Comparison of ENCODE assay signal across 2 cellular contexts in the genomic region with DNA sequence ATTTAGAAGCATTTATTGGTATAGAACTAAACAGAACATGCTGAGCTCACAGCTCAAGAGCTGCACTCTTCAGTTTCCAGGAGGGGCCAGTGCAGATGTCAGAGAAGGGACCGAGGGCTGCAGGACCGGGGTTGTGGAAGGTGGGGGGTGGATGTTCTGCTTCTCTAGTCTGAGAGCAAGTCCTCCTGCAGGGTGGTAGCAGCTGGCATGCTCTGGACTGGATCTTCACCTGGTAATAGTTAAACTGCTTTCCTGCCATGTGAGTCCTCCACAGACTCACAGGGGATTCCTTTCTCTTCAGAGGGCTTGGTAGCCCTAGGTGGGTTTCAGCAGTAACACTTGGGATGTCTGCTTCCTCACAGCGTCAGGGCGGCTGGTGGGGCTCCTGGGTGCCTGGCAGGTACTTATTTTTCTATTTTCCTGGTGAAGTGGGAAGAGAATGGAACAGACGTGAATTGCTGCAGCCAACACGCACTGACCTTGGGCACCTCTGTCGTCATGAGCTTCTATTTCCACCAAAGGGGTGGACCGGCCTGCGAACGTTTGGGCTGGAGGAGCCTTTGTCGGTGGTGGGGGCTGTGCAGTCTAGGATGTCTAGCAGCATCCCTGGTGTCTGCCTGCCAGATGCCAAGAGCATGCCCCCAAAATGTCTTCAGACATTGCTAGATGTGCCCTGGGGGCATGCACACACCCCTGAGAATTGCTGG.
TF ChIP-seq lines count a peak whose summit lies in the region.

No MANE protein-coding gene starts in this region.

TF ChIP-seq in K562, 482 proteins besides CTCF, POLR2A, EP300 and RAD21:
- TF ChIP-seq MYC (IDR thresholded peaks at IDR 0.05; ENCODE audit: low read depth, low read length) (no peak), MYC (CRISPR knock-in tag; IDR thresholded peaks at IDR 0.05; ENCODE audit: borderline replicate concordance, low read depth) (no peak), ESRRB (CRISPR knock-in tag; IDR thresholded peaks at IDR 0.05; ENCODE audit: borderline replicate concordance) (no peak), XRCC5 (IDR thresholded peaks at IDR 0.05; ENCODE audit: low read depth, low read length) (no peak), PTRF (tag; IDR thresholded peaks at IDR 0.05) (no peak), KDM2B (CRISPR knock-in tag; IDR thresholded peaks at IDR 0.05) (no peak), RNF2 (IDR thresholded peaks at IDR 0.05) (no peak)
- TF ChIP-seq, protein P1, sequence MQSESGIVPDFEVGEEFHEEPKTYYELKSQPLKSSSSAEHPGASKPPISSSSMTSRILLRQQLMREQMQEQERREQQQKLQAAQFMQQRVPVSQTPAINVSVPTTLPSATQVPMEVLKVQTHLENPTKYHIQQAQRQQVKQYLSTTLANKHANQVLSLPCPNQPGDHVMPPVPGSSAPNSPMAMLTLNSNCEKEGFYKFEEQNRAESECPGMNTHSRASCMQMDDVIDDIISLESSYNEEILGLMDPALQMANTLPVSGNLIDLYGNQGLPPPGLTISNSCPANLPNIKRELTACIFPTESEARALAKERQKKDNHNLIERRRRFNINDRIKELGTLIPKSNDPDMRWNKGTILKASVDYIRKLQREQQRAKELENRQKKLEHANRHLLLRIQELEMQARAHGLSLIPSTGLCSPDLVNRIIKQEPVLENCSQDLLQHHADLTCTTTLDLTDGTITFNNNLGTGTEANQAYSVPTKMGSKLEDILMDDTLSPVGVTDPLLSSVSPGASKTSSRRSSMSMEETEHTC (IDR thresholded peaks at IDR 0.05) = no peak

TF ChIP-seq in neural cell, 6 proteins besides CTCF, POLR2A, EP300 and RAD21:
- TF ChIP-seq POLR2AphosphoS5 (IDR thresholded peaks at IDR 0.05) (no peak), SMC3 (conservative IDR thresholded peaks at IDR 0.05; ENCODE audit: poor library complexity) (no peak), TAF1 (IDR thresholded peaks at IDR 0.05; ENCODE audit: low read depth) (no peak)
